Comparison of ENCODE assay signal across 1 cellular context in the genomic region with DNA sequence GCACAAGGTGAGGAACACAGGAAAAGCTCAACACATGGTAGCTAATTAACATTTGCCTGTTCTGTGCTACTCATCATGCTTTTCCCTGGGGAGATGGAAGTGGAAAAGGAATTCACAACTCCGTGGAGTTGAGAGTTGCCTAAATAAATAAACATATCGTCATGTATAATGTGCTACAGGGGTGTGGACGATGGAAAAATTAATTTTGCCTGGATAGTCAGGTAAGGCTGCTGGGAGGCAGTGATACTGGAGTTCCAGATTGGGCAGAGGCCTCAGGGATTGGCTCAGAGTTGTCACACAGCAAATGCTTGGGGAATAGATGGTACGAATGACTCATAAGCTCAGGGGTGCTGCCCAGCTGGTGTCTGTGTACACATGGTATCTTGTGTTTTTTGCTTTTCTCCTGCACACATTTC.
TF ChIP-seq lines count a peak whose summit lies in the region.

No MANE protein-coding gene starts in this region.

TF ChIP-seq in HepG2, 621 proteins besides CTCF, POLR2A, EP300 and RAD21 (continues in another document):
- TF ChIP-seq, protein P1, sequence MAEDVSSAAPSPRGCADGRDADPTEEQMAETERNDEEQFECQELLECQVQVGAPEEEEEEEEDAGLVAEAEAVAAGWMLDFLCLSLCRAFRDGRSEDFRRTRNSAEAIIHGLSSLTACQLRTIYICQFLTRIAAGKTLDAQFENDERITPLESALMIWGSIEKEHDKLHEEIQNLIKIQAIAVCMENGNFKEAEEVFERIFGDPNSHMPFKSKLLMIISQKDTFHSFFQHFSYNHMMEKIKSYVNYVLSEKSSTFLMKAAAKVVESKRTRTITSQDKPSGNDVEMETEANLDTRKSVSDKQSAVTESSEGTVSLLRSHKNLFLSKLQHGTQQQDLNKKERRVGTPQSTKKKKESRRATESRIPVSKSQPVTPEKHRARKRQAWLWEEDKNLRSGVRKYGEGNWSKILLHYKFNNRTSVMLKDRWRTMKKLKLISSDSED (CRISPR knock-in tag; IDR thresholded peaks at IDR 0.05): no peak
- TF ChIP-seq SATB2 (CRISPR knock-in tag; IDR thresholded peaks at IDR 0.05): no peak
- TF ChIP-seq, protein P2, sequence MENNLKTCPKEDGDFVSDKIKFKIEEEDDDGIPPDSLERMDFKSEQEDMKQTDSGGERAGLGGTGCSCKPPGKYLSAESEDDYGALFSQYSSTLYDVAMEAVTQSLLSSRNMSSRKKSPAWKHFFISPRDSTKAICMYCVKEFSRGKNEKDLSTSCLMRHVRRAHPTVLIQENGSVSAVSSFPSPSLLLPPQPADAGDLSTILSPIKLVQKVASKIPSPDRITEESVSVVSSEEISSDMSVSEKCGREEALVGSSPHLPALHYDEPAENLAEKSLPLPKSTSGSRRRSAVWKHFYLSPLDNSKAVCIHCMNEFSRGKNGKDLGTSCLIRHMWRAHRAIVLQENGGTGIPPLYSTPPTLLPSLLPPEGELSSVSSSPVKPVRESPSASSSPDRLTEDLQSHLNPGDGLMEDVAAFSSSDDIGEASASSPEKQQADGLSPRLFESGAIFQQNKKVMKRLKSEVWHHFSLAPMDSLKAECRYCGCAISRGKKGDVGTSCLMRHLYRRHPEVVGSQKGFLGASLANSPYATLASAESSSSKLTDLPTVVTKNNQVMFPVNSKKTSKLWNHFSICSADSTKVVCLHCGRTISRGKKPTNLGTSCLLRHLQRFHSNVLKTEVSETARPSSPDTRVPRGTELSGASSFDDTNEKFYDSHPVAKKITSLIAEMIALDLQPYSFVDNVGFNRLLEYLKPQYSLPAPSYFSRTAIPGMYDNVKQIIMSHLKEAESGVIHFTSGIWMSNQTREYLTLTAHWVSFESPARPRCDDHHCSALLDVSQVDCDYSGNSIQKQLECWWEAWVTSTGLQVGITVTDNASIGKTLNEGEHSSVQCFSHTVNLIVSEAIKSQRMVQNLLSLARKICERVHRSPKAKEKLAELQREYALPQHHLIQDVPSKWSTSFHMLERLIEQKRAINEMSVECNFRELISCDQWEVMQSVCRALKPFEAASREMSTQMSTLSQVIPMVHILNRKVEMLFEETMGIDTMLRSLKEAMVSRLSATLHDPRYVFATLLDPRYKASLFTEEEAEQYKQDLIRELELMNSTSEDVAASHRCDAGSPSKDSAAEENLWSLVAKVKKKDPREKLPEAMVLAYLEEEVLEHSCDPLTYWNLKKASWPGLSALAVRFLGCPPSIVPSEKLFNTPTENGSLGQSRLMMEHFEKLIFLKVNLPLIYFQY (CRISPR knock-in tag; IDR thresholded peaks at IDR 0.05; ENCODE audit: borderline replicate concordance): no peak
- TF ChIP-seq, protein P3, sequence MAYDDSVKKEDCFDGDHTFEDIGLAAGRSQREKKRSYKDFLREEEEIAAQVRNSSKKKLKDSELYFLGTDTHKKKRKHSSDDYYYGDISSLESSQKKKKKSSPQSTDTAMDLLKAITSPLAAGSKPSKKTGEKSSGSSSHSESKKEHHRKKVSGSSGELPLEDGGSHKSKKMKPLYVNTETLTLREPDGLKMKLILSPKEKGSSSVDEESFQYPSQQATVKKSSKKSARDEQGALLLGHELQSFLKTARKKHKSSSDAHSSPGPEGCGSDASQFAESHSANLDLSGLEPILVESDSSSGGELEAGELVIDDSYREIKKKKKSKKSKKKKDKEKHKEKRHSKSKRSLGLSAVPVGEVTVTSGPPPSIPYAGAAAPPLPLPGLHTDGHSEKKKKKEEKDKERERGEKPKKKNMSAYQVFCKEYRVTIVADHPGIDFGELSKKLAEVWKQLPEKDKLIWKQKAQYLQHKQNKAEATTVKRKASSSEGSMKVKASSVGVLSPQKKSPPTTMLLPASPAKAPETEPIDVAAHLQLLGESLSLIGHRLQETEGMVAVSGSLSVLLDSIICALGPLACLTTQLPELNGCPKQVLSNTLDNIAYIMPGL (CRISPR knock-in tag; IDR thresholded peaks at IDR 0.05; ENCODE audit: borderline replicate concordance in 1 of 2, low read depth in 1 of 2): no peak
- TF ChIP-seq ZNF775 (CRISPR knock-in tag; IDR thresholded peaks at IDR 0.05; ENCODE audit: borderline replicate concordance): no peak
- TF ChIP-seq ZNF160 (CRISPR knock-in tag; IDR thresholded peaks at IDR 0.05): no peak
- no peak for TF ChIP-seq ZNF138 (CRISPR knock-in tag; IDR thresholded peaks at IDR 0.05; ENCODE audit: low read depth)
- no peak for TF ChIP-seq NFIC (IDR thresholded peaks at IDR 0.05; ENCODE audit: low read length)
- TF ChIP-seq, protein P4, sequence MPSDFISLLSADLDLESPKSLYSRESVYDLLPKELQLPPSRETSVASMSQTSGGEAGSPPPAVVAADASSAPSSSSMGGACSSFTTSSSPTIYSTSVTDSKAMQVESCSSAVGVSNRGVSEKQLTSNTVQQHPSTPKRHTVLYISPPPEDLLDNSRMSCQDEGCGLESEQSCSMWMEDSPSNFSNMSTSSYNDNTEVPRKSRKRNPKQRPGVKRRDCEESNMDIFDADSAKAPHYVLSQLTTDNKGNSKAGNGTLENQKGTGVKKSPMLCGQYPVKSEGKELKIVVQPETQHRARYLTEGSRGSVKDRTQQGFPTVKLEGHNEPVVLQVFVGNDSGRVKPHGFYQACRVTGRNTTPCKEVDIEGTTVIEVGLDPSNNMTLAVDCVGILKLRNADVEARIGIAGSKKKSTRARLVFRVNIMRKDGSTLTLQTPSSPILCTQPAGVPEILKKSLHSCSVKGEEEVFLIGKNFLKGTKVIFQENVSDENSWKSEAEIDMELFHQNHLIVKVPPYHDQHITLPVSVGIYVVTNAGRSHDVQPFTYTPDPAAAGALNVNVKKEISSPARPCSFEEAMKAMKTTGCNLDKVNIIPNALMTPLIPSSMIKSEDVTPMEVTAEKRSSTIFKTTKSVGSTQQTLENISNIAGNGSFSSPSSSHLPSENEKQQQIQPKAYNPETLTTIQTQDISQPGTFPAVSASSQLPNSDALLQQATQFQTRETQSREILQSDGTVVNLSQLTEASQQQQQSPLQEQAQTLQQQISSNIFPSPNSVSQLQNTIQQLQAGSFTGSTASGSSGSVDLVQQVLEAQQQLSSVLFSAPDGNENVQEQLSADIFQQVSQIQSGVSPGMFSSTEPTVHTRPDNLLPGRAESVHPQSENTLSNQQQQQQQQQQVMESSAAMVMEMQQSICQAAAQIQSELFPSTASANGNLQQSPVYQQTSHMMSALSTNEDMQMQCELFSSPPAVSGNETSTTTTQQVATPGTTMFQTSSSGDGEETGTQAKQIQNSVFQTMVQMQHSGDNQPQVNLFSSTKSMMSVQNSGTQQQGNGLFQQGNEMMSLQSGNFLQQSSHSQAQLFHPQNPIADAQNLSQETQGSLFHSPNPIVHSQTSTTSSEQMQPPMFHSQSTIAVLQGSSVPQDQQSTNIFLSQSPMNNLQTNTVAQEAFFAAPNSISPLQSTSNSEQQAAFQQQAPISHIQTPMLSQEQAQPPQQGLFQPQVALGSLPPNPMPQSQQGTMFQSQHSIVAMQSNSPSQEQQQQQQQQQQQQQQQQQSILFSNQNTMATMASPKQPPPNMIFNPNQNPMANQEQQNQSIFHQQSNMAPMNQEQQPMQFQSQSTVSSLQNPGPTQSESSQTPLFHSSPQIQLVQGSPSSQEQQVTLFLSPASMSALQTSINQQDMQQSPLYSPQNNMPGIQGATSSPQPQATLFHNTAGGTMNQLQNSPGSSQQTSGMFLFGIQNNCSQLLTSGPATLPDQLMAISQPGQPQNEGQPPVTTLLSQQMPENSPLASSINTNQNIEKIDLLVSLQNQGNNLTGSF (CRISPR knock-in tag; IDR thresholded peaks at IDR 0.05): no peak
- TF ChIP-seq, protein P5, sequence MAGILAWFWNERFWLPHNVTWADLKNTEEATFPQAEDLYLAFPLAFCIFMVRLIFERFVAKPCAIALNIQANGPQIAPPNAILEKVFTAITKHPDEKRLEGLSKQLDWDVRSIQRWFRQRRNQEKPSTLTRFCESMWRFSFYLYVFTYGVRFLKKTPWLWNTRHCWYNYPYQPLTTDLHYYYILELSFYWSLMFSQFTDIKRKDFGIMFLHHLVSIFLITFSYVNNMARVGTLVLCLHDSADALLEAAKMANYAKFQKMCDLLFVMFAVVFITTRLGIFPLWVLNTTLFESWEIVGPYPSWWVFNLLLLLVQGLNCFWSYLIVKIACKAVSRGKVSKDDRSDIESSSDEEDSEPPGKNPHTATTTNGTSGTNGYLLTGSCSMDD (CRISPR knock-in tag; IDR thresholded peaks at IDR 0.05): no peak
- TF ChIP-seq NCOA1 (CRISPR knock-in tag; IDR thresholded peaks at IDR 0.05): no peak
- TF ChIP-seq, protein P6, sequence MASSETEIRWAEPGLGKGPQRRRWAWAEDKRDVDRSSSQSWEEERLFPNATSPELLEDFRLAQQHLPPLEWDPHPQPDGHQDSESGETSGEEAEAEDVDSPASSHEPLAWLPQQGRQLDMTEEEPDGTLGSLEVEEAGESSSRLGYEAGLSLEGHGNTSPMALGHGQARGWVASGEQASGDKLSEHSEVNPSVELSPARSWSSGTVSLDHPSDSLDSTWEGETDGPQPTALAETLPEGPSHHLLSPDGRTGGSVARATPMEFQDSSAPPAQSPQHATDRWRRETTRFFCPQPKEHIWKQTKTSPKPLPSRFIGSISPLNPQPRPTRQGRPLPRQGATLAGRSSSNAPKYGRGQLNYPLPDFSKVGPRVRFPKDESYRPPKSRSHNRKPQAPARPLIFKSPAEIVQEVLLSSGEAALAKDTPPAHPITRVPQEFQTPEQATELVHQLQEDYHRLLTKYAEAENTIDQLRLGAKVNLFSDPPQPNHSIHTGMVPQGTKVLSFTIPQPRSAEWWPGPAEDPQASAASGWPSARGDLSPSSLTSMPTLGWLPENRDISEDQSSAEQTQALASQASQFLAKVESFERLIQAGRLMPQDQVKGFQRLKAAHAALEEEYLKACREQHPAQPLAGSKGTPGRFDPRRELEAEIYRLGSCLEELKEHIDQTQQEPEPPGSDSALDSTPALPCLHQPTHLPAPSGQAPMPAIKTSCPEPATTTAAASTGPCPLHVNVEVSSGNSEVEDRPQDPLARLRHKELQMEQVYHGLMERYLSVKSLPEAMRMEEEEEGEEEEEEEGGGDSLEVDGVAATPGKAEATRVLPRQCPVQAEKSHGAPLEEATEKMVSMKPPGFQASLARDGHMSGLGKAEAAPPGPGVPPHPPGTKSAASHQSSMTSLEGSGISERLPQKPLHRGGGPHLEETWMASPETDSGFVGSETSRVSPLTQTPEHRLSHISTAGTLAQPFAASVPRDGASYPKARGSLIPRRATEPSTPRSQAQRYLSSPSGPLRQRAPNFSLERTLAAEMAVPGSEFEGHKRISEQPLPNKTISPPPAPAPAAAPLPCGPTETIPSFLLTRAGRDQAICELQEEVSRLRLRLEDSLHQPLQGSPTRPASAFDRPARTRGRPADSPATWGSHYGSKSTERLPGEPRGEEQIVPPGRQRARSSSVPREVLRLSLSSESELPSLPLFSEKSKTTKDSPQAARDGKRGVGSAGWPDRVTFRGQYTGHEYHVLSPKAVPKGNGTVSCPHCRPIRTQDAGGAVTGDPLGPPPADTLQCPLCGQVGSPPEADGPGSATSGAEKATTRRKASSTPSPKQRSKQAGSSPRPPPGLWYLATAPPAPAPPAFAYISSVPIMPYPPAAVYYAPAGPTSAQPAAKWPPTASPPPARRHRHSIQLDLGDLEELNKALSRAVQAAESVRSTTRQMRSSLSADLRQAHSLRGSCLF (CRISPR knock-in tag; IDR thresholded peaks at IDR 0.05; ENCODE audit: borderline replicate concordance): no peak
- TF ChIP-seq FOXA1 (IDR thresholded peaks at IDR 0.05): no peak
- TF ChIP-seq FOXA1 (CRISPR knock-in tag; IDR thresholded peaks at IDR 0.05): peak; percentile 75
- no peak for TF ChIP-seq HNRNPK (IDR thresholded peaks at IDR 0.05; ENCODE audit: low read depth, low read length, poor library complexity, severe bottlenecking)
- TF ChIP-seq, protein P7, sequence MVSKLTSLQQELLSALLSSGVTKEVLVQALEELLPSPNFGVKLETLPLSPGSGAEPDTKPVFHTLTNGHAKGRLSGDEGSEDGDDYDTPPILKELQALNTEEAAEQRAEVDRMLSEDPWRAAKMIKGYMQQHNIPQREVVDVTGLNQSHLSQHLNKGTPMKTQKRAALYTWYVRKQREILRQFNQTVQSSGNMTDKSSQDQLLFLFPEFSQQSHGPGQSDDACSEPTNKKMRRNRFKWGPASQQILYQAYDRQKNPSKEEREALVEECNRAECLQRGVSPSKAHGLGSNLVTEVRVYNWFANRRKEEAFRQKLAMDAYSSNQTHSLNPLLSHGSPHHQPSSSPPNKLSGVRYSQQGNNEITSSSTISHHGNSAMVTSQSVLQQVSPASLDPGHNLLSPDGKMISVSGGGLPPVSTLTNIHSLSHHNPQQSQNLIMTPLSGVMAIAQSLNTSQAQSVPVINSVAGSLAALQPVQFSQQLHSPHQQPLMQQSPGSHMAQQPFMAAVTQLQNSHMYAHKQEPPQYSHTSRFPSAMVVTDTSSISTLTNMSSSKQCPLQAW (CRISPR knock-in tag; IDR thresholded peaks at IDR 0.05): no peak
- TF ChIP-seq SAP130 (CRISPR knock-in tag; IDR thresholded peaks at IDR 0.05; ENCODE audit: low read depth): peak; percentile 55
- TF ChIP-seq ZNF792 (CRISPR knock-in tag; IDR thresholded peaks at IDR 0.05): no peak
- no peak for TF ChIP-seq ZNF510 (CRISPR knock-in tag; IDR thresholded peaks at IDR 0.05; ENCODE audit: low read depth)
- peak; percentile 92 for TF ChIP-seq FOSL2 (CRISPR knock-in tag; IDR thresholded peaks at IDR 0.05)
- TF ChIP-seq TBL1XR1 (IDR thresholded peaks at IDR 0.05; ENCODE audit: borderline replicate concordance, low read length, partially characterized antibody): no peak
- no peak for TF ChIP-seq BRCA1 (CRISPR knock-in tag; IDR thresholded peaks at IDR 0.05)
- TF ChIP-seq, protein P8, sequence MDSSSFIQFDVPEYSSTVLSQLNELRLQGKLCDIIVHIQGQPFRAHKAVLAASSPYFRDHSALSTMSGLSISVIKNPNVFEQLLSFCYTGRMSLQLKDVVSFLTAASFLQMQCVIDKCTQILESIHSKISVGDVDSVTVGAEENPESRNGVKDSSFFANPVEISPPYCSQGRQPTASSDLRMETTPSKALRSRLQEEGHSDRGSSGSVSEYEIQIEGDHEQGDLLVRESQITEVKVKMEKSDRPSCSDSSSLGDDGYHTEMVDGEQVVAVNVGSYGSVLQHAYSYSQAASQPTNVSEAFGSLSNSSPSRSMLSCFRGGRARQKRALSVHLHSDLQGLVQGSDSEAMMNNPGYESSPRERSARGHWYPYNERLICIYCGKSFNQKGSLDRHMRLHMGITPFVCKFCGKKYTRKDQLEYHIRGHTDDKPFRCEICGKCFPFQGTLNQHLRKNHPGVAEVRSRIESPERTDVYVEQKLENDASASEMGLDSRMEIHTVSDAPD (CRISPR knock-in tag; IDR thresholded peaks at IDR 0.05): no peak
- no peak for TF ChIP-seq ASH2L (IDR thresholded peaks at IDR 0.05; ENCODE audit: insufficient read length, low read depth, low read length)
- TF ChIP-seq PHF20 (CRISPR knock-in tag; IDR thresholded peaks at IDR 0.05): no peak
- TF ChIP-seq RORA (CRISPR knock-in tag; IDR thresholded peaks at IDR 0.05): no peak
- no peak for TF ChIP-seq ZC3H4 (CRISPR knock-in tag; IDR thresholded peaks at IDR 0.05; ENCODE audit: borderline replicate concordance)
- TF ChIP-seq, protein P9, sequence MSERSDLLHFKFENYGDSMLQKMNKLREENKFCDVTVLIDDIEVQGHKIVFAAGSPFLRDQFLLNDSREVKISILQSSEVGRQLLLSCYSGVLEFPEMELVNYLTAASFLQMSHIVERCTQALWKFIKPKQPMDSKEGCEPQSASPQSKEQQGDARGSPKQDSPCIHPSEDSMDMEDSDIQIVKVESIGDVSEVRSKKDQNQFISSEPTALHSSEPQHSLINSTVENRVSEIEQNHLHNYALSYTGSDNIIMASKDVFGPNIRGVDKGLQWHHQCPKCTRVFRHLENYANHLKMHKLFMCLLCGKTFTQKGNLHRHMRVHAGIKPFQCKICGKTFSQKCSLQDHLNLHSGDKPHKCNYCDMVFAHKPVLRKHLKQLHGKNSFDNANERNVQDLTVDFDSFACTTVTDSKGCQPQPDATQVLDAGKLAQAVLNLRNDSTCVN (CRISPR knock-in tag; IDR thresholded peaks at IDR 0.05; ENCODE audit: borderline replicate concordance): no peak
- TF ChIP-seq ZNF703 (CRISPR knock-in tag; IDR thresholded peaks at IDR 0.05; ENCODE audit: borderline replicate concordance): no peak
- TF ChIP-seq ZNF562 (CRISPR knock-in tag; IDR thresholded peaks at IDR 0.05; ENCODE audit: borderline replicate concordance): no peak
